Comparison of ENCODE assay signal across 13 cellular contexts in the genomic region with DNA sequence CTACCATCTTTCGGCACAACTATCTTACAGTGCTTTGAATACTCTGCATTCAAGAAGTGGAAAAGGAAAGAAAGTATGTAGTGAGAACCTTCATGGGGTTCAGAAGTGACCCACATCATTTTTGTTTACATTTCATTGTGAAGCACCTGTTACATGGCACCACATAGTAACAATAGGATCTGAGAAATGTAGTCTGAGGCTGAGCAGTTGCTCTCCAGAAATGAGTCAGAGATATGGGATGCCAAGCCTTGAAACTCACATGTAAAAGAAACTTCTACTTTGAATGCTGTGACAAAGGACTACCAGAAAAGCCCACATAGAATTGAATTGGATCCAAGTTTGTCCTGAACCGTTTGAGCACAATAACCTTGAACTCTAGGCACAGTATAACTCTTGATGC.
DNase-seq lines count a peak whose midpoint lies in the region; ATAC-seq and TF ChIP-seq lines count a peak whose summit lies in the region.
"Had no signal": no experiment of that assay in that cellular context is flagged by ENCODE, and none has a peak within 500 bp of the region (broad histone marks: within the 10 kb centered on the region; RNA-seq: fewer than 3 reads in every experiment).

No MANE protein-coding gene starts in this region.

- intact Hi-C loops in lower leg skin (cut with DNase I; ENCODE audit: low total_unique reads) = no loop called here

- H3K4me3 ChIP-seq in lower leg skin (ENCODE audit: low read depth, poor library complexity, severe bottlenecking) = no peak overlapping the region

- no peak for TF ChIP-seq POLR2A in lower leg skin (IDR thresholded peaks at IDR 0.05)

- no peak for TF ChIP-seq CTCF in lower leg skin (IDR thresholded peaks at IDR 0.05)

- ATAC-seq in GM18520 (IDR thresholded peaks at IDR 0.05; ENCODE audit: unreplicated experiment) = peak; percentile 82
- ATAC-seq in GM21390 (IDR thresholded peaks at IDR 0.05; ENCODE audit: unreplicated experiment) = peak; percentile 89
- ATAC-seq in HG02938 (IDR thresholded peaks at IDR 0.05; ENCODE audit: unreplicated experiment) = peak; percentile 83
- ATAC-seq in HG03521 (IDR thresholded peaks at IDR 0.05; ENCODE audit: unreplicated experiment) = peak; percentile 90
- ATAC-seq in HG02840 (IDR thresholded peaks at IDR 0.05; ENCODE audit: low FRiP score, unreplicated experiment) = no peak
- ATAC-seq in HG03097 (IDR thresholded peaks at IDR 0.05; ENCODE audit: low FRiP score, unreplicated experiment) = no peak

- DNase-seq in lower leg skin (ENCODE audit: low spot score in 2 of 2) (no peak), HT-29 (ENCODE audit: low spot score) (no peak)
- DNase-seq: AML-193; effector memory CD4-positive, alpha-beta T cell; NCI-H2081 treated with DMSO at 0.1 percent for 48 hours; stimulated activated CD4-positive, alpha-beta T cell treated with anti-CD3 and anti-CD28 coated beads, Interleukin-4, amount 100 ng/mL, for 1 hour; stimulated activated naive CD4-positive, alpha-beta T cell had no signal

- WGBS in lower leg skin, 2 donors = 67 to 82% methylated on average over 2 of the region's 2 CpGs

Comparison
In these comparisons a context has a peak if more than half of its experiments do, and no peak if none do; other contexts are left out.
1. ATAC-seq: peak in GM18520 (single experiment), GM21390 (single experiment), HG02938 (single experiment) and HG03521 (single experiment); none in HG02840 (single experiment) and HG03097 (single experiment).